17 cellular contexts compared by ENCODE assay signal in the genomic region with DNA sequence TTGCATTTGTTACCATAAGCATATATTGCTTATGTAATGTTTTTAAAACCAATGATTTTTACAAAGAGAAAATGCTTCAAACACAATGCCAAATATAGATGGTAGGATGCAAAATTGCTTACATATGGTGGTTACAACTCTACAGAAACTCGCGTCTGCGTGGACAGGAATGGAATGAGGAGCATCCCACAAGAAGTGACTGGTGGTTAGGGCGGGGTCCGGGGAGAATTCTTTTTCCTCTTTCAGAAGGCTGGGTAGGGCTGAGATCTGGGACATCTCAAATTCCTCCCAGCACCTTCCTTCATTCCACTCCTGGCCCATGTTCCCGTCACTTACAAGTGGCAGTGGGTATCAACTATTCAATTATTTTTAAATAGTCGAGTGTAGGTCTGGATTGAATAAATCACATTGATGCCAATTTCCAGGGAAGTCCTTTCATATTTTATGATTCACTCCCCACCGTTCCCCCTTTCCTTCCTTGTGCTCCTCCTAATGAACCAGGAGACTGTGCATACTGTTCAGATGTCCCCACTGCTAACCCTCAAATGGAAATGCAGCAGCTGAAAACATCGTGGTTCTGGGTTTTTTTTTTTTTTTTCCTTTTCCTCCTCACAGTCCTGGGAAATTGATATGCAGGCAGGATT.
DNase-seq lines count a peak whose midpoint lies in the region; ATAC-seq and TF ChIP-seq lines count a peak whose summit lies in the region.
"Had no signal": no experiment of that assay in that cellular context is flagged by ENCODE, and none has a peak within 500 bp of the region (broad histone marks: within the 10 kb centered on the region; RNA-seq: fewer than 3 reads in every experiment).

No MANE protein-coding gene starts in this region.

- H3K4me3 ChIP-seq in RWPE2 (ENCODE audit: severe bottlenecking): no peak overlapping the region
- no peak overlapping the region for H3K4me3 ChIP-seq in fibroblast of mammary gland (ENCODE audit: control insufficient read depth, low read depth, low read length)
- H3K4me3 ChIP-seq in skeletal muscle cell (ENCODE audit: low read depth, low read length): no peak overlapping the region
- no peak overlapping the region for H3K4me3 ChIP-seq in psoas muscle
- H3K4me3 ChIP-seq: vagina had no signal

- intact Hi-C loops in psoas muscle (cut with DNase I): no loop called here

- H3K9me3 ChIP-seq in RWPE2 (ENCODE audit: severe bottlenecking): no peaks in the 10 kb centered on the region
- H3K9me3 ChIP-seq in psoas muscle: no peaks in the 10 kb centered on the region
- H3K9me3 ChIP-seq: vagina had no signal

- H3K27ac ChIP-seq in RWPE2 (ENCODE audit: poor library complexity, severe bottlenecking) (no peak overlapping the region), psoas muscle (no peak overlapping the region)
- H3K27ac ChIP-seq: vagina had no signal

- 24 to 31% (median 26%) methylated on average over 9 of the region's 9 CpGs for WGBS in psoas muscle, 3 donors

- TF ChIP-seq CTCF in RWPE2 (IDR thresholded peaks at IDR 0.05; ENCODE audit: poor library complexity, severe bottlenecking) (no peak), fibroblast of mammary gland (conservative IDR thresholded peaks at IDR 0.05; ENCODE audit: control insufficient read depth, insufficient read depth, low read depth, low read length) (no peak), psoas muscle (IDR thresholded peaks at IDR 0.05) (no peak)

- peak; percentile 75 for ATAC-seq in RWPE2 (ENCODE audit: low read depth)
- no peak for ATAC-seq in GM21529 (IDR thresholded peaks at IDR 0.05; ENCODE audit: unreplicated experiment)
- no peak for ATAC-seq in psoas muscle
- no peak for ATAC-seq in HG02610 (IDR thresholded peaks at IDR 0.05; ENCODE audit: unreplicated experiment)
- ATAC-seq: activated CD4-positive, CD25-positive, alpha-beta regulatory T cell treated with anti-CD3 and anti-CD28 coated beads, Interleukin-2, amount 50 U/mL, for 24 hours; activated naive CD4-positive, alpha-beta T cell treated with anti-CD3 and anti-CD28 coated beads, Interleukin-2, amount 50 U/mL, for 72 hours had no signal

- no peaks in the 10 kb centered on the region for H3K27me3 ChIP-seq in RWPE2 (ENCODE audit: insufficient read depth, poor library complexity, severe bottlenecking)
- H3K27me3 ChIP-seq in psoas muscle (ENCODE audit: insufficient read depth in 3 of 3, low read length in 2 of 3): peaks cover 0 to 6% (median 0%) of the 10 kb centered on the region in 3 donors
- H3K27me3 ChIP-seq: vagina had no signal

- DNase-seq in ELR (ENCODE audit: low read depth): peak; percentile 22
- no peak for DNase-seq in RWPE2 (ENCODE audit: low spot score)
- DNase-seq in fibroblast of mammary gland (ENCODE audit: low read depth): peak; percentile 46
- DNase-seq in skeletal muscle cell (ENCODE audit: low read depth): peak; percentile 16
- DNase-seq in NCI-H2171 treated with DMSO at 0.1 percent for 48 hours (lab: John Stamatoyannopoulos, UW): no peak
- DNase-seq in psoas muscle: no peak
- DNase-seq: activated CD8-positive, alpha-beta memory T cell treated with anti-CD3 and anti-CD28 coated beads, Interleukin-2, amount 50 U/mL, for 48 hours; CD4-positive, alpha-beta T cell; GDM1; kidney; NCI-H446; stimulated activated CD4-positive, alpha-beta T cell treated with anti-CD3 and anti-CD28 coated beads, Interleukin-2, amount 100 ng/mL, for 24 hours had no signal

- no peaks in the 10 kb centered on the region for H3K36me3 ChIP-seq in RWPE2 (ENCODE audit: low read depth)
- H3K36me3 ChIP-seq in psoas muscle (ENCODE audit: insufficient read depth in 1 of 2, low read depth in 1 of 2): no peaks in the 10 kb centered on the region
- H3K36me3 ChIP-seq: vagina had no signal

- H3K4me1 ChIP-seq in RWPE2 (ENCODE audit: insufficient read depth, poor library complexity, severe bottlenecking): no peaks in the 10 kb centered on the region
- H3K4me1 ChIP-seq in psoas muscle: no peaks in the 10 kb centered on the region
- H3K4me1 ChIP-seq: vagina had no signal

Comparison
In these comparisons a context has a peak if more than half of its experiments do, and no peak if none do; other contexts are left out.
1. DNase-seq: peak in ELR (single experiment), fibroblast of mammary gland (single experiment) and skeletal muscle cell (single experiment); none in RWPE2 (single experiment), NCI-H2171 treated with DMSO at 0.1 percent for 48 hours (single experiment) and psoas muscle (0 of 2).